8 cellular contexts compared by ENCODE assay signal in the genomic region with DNA sequence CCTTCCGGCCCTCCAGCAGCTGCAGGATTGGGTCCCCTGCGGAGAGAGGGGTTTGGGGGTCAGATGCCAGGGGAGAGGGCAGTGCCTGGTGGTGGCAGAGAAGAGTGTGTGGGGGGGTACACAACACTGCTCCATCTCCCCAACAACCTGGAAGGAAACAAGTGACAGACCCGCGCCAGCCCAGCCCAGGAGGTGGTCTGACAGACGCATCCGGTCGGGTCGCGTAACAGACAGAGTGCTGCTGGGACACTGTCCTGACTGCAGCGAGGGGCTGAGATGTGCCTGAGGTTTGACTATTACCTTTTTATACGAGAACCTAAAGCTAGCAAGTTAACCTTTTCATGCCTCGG. TPM values are rescaled to one million over a fixed set of nuclear protein-coding genes. Genes with fewer than 3 reads are reported as not detected.
DNase-seq lines count a peak whose midpoint lies in the region; ATAC-seq and TF ChIP-seq lines count a peak whose summit lies in the region.

No MANE protein-coding gene starts in this region.

- H3F3A ChIP-seq in smooth muscle cell (ENCODE audit: low read depth): no peaks in the 10 kb centered on the region

- H3K79me2 ChIP-seq in HCT116 (ENCODE audit: insufficient read depth, low read length): no peaks in the 10 kb centered on the region
- H3K79me2 ChIP-seq in smooth muscle cell (ENCODE audit: low read depth): no peaks in the 10 kb centered on the region

- peak overlapping the region; percentile 54 for H3K27ac Mint-ChIP-seq in T-helper 17 cell

- TF ChIP-seq EP300 in gastroesophageal sphincter (IDR thresholded peaks at IDR 0.05): no peak

- H3K9me3 ChIP-seq in HCT116 (ENCODE audit: control insufficient read depth in 1 of 2, insufficient read depth in 1 of 2, low read depth in 1 of 2, low read length in 2 of 2) (no peaks in the 10 kb centered on the region), T-helper 17 cell (ENCODE audit: control insufficient read depth, low read length, poor library complexity, severe bottlenecking) (no peaks in the 10 kb centered on the region), gastroesophageal sphincter (no peaks in the 10 kb centered on the region), smooth muscle cell (replicated peaks; ENCODE audit: low read depth) (no peaks in the 10 kb centered on the region)

- H3K9me2 ChIP-seq in HCT116 (ENCODE audit: insufficient read depth): no peaks in the 10 kb centered on the region

- peak overlapping the region; percentile 70 for H3K4me3 Mint-ChIP-seq in T-helper 17 cell

- H2AFZ ChIP-seq in HCT116 (ENCODE audit: low read depth, low read length, poor library complexity, severe bottlenecking) (no peak overlapping the region), smooth muscle cell (ENCODE audit: low read depth) (no peak overlapping the region)

- H3K4me3 ChIP-seq in HCT116 (replicated peaks in 1 of 2; ENCODE audit: low read depth in 1 of 2, low read length in 2 of 2) (no peak overlapping the region), gastroesophageal sphincter (peak overlapping the region in 1 of 2 donors; percentile 48), smooth muscle cell (no peak overlapping the region)

- no peaks in the 10 kb centered on the region for H3K27me3 Mint-ChIP-seq in T-helper 17 cell

- H4K20me1 ChIP-seq in HCT116 (ENCODE audit: insufficient read depth): no peaks in the 10 kb centered on the region
- H4K20me1 ChIP-seq in smooth muscle cell (ENCODE audit: low read depth): no peaks in the 10 kb centered on the region

- peaks cover 16% of the 10 kb centered on the region for H3K4me1 Mint-ChIP-seq in T-helper 17 cell

- H3K36me3 ChIP-seq in HCT116 (ENCODE audit: control insufficient read depth in 1 of 2, insufficient read depth in 2 of 2, low read length in 2 of 2) (peaks cover 4 to 18% of the 10 kb centered on the region in 2 experiments; a peak in 3 of 4 replicates), gastroesophageal sphincter (peaks cover 0 to 57% of the 10 kb centered on the region in 2 donors), smooth muscle cell (ENCODE audit: low read depth) (no peaks in the 10 kb centered on the region)

- TF ChIP-seq RAD21 in HCT116 (IDR thresholded peaks at IDR 0.05; ENCODE audit: low read depth): no peak

- RAD21 ChIA-PET in HCT116 (lab: Charles Lee; ENCODE audit: low non-redundant PET in 1 of 2, low total read pairs in 2 of 2, uncharacterized antibody in 2 of 2, unreplicated experiment in 2 of 2): no interaction called here

- H3K9ac ChIP-seq in HCT116 (ENCODE audit: low read length): no peak overlapping the region
- no peak overlapping the region for H3K9ac ChIP-seq in smooth muscle cell (ENCODE audit: low read depth)

- peaks cover 6 to 12% of the 10 kb centered on the region in 2 experiments; a peak in 2 of 4 replicates for H3K4me1 ChIP-seq in HCT116 (ENCODE audit: control insufficient read depth in 1 of 2, insufficient read depth in 2 of 2, low read length in 2 of 2)
- H3K4me1 ChIP-seq in gastroesophageal sphincter: peaks cover 0 to 56% (median 15%) of the 10 kb centered on the region in 3 donors
- no peaks in the 10 kb centered on the region for H3K4me1 ChIP-seq in smooth muscle cell (ENCODE audit: low read depth)

- H3K27me3 ChIP-seq in HCT116 (ENCODE audit: insufficient read depth, low read length): no peaks in the 10 kb centered on the region
- H3K27me3 ChIP-seq in gastroesophageal sphincter: no peaks in the 10 kb centered on the region
- H3K27me3 ChIP-seq in smooth muscle cell (ENCODE audit: low read depth): no peaks in the 10 kb centered on the region

- POLR2A ChIA-PET in HCT116 (lab: Charles Lee): no interaction called here

- intact Hi-C loops in HCT116 (cut with micrococcal nuclease): no loop called here

- CTCF ChIA-PET in HCT116 (lab: Charles Lee): interaction anchor here (1.4 to 1.9 kb wide), 6 partner anchors 8 to 62 kb away, joined by 3 to 15 read pairs (median 8); a partner anchor contains a TSS

- H3K27ac ChIP-seq in HCT116 (ENCODE audit: low read depth, low read length) (no peak overlapping the region), gastroesophageal sphincter (peak overlapping the region in 3 of 4 donors; percentile 78 to 85 (median 84)), smooth muscle cell (ENCODE audit: low read depth) (no peak overlapping the region)

- H3K4me2 ChIP-seq in HCT116 (ENCODE audit: low read length) (no peak overlapping the region), smooth muscle cell (peak overlapping the region; percentile 77)

- no peak for TF ChIP-seq CTCF in HCT116 (IDR thresholded peaks at IDR 0.05 in 2 of 3, conservative IDR thresholded peaks at IDR 0.05 in 1 of 3; ENCODE audit: borderline replicate concordance in 1 of 3, insufficient read depth in 1 of 3, low read depth in 2 of 3, low read length in 2 of 3)
- no peak for TF ChIP-seq CTCF in gastroesophageal sphincter (IDR thresholded peaks at IDR 0.05)
- no peak for TF ChIP-seq CTCF in smooth muscle cell (IDR thresholded peaks at IDR 0.05; ENCODE audit: borderline replicate concordance, insufficient read depth, poor library complexity, severe bottlenecking)

- BruUV-seq in HCT116 (replicated peaks; lab: Mats Ljungman, UMichigan): no TSS peak

- 36 to 67% methylated on average over 3 to 9 of the region's 12 CpGs for WGBS in gastroesophageal sphincter (ENCODE audit: low coverage in 1 of 2), 2 donors
- 75% methylated on average over 12 of the region's 12 CpGs for WGBS in smooth muscle cell (ENCODE audit: low lambda C conversion rate)

- DNase-seq in HCT116 (ENCODE audit: low read depth, low spot score) (no peak), T-helper 17 cell (no peak), smooth muscle cell (lab: John Stamatoyannopoulos, UW; ENCODE audit: unreplicated experiment) (no peak), germinal center (ENCODE audit: low spot score) (no peak), NCI-H1417 (lab: John Stamatoyannopoulos, UW) (no peak)
- no peak for DNase-seq in stimulated activated naive CD4-positive, alpha-beta T cell treated with Interleukin-2 at 50 U/mL for 16 hours (lab: John Stamatoyannopoulos, UW)
- no peak for DNase-seq in stimulated activated CD4-positive, alpha-beta T cell treated with anti-CD3 and anti-CD28 coated beads, Interleukin-4, amount 100 ng/mL, for 4 hours

- ATAC-seq in HCT116 (0 out of 2 replicates have a peak, but pooled peaks have one; percentile 0), T-helper 17 cell (no peak), gastroesophageal sphincter (no peak)

- peaks cover 2% of the 10 kb centered on the region for H3K36me3 Mint-ChIP-seq in T-helper 17 cell (ENCODE audit: low read depth)

- TF ChIP-seq POLR2A in HCT116 (IDR thresholded peaks at IDR 0.05; ENCODE audit: borderline replicate concordance, extremely low read depth, insufficient read depth, insufficient read length): no peak
- no peak for TF ChIP-seq POLR2A in gastroesophageal sphincter (IDR thresholded peaks at IDR 0.05)

TF ChIP-seq in HCT116, 20 proteins besides CTCF, POLR2A, EP300 and RAD21 (continues in another document):
- TF ChIP-seq ELF1 (IDR thresholded peaks at IDR 0.05; ENCODE audit: borderline replicate concordance, low read depth) (no peak), ZFX (IDR thresholded peaks at IDR 0.05) (no peak), JUND (IDR thresholded peaks at IDR 0.05) (no peak), ZNF274 (IDR thresholded peaks at IDR 0.05; ENCODE audit: low read depth, low read length) (no peak), SRF (IDR thresholded peaks at IDR 0.05; ENCODE audit: low read depth) (no peak), CBX3 (IDR thresholded peaks at IDR 0.05; ENCODE audit: low read depth) (no peak), SP1 (IDR thresholded peaks at IDR 0.05; ENCODE audit: low read depth) (no peak), CEBPB (IDR thresholded peaks at IDR 0.05; ENCODE audit: low read depth) (no peak)
- TF ChIP-seq, protein P1, sequence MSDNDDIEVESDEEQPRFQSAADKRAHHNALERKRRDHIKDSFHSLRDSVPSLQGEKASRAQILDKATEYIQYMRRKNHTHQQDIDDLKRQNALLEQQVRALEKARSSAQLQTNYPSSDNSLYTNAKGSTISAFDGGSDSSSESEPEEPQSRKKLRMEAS (IDR thresholded peaks at IDR 0.05): no peak

RNA-seq across cellular contexts. Expression of a gene that starts 16.2 kb away (rescaled TPM):
- total RNA-seq in HCT116 (2021; ENCODE audit: unreplicated experiment) (20.2 TPM), T-helper 17 cell (100 to 1,000 TPM; 164 TPM), gastroesophageal sphincter (10 to 100 TPM in 1 of 4 donors, 1 to 10 TPM in 3; 2.6 to 10.8 (median 5.6) TPM), smooth muscle cell (4.5 TPM in 2 replicates)
- polyA plus RNA-seq in HCT116 (2012): 20.3 and 22.7 TPM in 2 replicates
- polyA plus RNA-seq in smooth muscle cell: 2.4 and 9.6 TPM in 2 replicates

RNA-seq across cellular contexts. Expression of a gene that starts 27.1 kb away (rescaled TPM):
- total RNA-seq in HCT116 (2021; ENCODE audit: unreplicated experiment): 132 TPM
- polyA plus RNA-seq in HCT116 (2012): 184 and 186 TPM in 2 replicates
- 100 to 1,000 TPM in 1 of 2 donors, 10 to 100 TPM in 1; 86.0 to 114 TPM for total RNA-seq in T-helper 17 cell
- total RNA-seq in gastroesophageal sphincter: 10 to 100 TPM; 50.0 to 83.9 (median 57.6) TPM
- total RNA-seq in smooth muscle cell: 26.4 and 27.6 TPM in 2 replicates
- polyA plus RNA-seq in smooth muscle cell: 91.4 and 111 TPM in 2 replicates

RNA-seq across cellular contexts. Expression of a gene that starts 43.4 kb away (rescaled TPM):
- total RNA-seq in HCT116 (2021; ENCODE audit: unreplicated experiment) (40.6 TPM), T-helper 17 cell (10 to 100 TPM; 30.3 to 33.4 TPM), gastroesophageal sphincter (10 to 100 TPM in 3 of 4 donors, 1 to 10 TPM in 1; 9.8 to 41.6 (median 21.0) TPM), smooth muscle cell (25.4 and 39.5 TPM in 2 replicates)
- polyA plus RNA-seq in HCT116 (2012): 25.7 and 28.3 TPM in 2 replicates
- 26.8 and 31.5 TPM in 2 replicates for polyA plus RNA-seq in smooth muscle cell

RNA-seq across cellular contexts. Expression of a gene that starts 50.4 kb away (rescaled TPM):
- total RNA-seq in HCT116 (2021; ENCODE audit: unreplicated experiment): 86.7 TPM
- polyA plus RNA-seq in HCT116 (2012): 49.9 and 67.2 TPM in 2 replicates
- total RNA-seq in T-helper 17 cell: 1 to 10 TPM; 4.5 to 9.4 TPM
- total RNA-seq in gastroesophageal sphincter: 100 to 1,000 TPM in 1 of 4 donors, 10 to 100 TPM in 3; 21.0 to 146 (median 40.8) TPM
- 3.8 and 8.7 TPM in 2 replicates for total RNA-seq in smooth muscle cell
- polyA plus RNA-seq in smooth muscle cell: 16.1 and 31.7 TPM in 2 replicates

Comparison
In these comparisons a context has a peak if more than half of its experiments do, and no peak if none do; other contexts are left out.
1. H3K27ac ChIP-seq: peak in gastroesophageal sphincter (3 of 4); none in HCT116 (single experiment) and smooth muscle cell (single experiment).